Comparison of ENCODE assay signal across 15 cellular contexts in the genomic region with DNA sequence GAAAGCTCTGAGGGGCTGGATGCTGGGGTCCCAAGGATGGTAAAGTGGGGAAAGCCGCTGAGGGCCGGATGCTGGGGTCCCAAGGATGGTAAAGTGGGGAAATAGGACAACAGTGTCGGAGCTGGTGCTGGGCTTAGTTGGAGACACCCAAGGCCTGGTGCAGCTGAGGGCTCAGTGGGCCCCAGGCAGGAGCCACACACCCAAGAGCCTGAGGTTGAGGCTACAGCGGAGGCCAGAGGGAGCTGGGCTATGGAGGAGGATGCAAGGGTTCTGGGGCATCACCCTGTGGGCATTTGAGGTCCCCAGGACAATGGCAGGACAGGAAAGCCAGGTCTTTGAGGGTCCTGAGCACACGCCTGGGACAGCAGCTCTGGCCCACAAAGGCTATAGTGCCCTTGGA. TPM values are rescaled to one million over a fixed set of nuclear protein-coding genes. Genes with fewer than 3 reads are reported as not detected.
DNase-seq lines count a peak whose midpoint lies in the region; ATAC-seq and TF ChIP-seq lines count a peak whose summit lies in the region.
"Had no signal": no experiment of that assay in that cellular context is flagged by ENCODE, and none has a peak within 500 bp of the region (broad histone marks: within the 10 kb centered on the region; RNA-seq: fewer than 3 reads in every experiment).

No MANE protein-coding gene starts in this region.

- H3K9me3 Mint-ChIP-seq in activated CD4-positive, alpha-beta memory T cell treated with anti-CD3 and anti-CD28 coated beads, Interleukin-2, amount 10 ng/mL, durations not matched to agents 7 days and 5 days: no peaks in the 10 kb centered on the region
- no peaks in the 10 kb centered on the region for H3K9me3 Mint-ChIP-seq in activated CD4-positive, alpha-beta memory T cell treated with anti-CD3 and anti-CD28 coated beads for 36 hours
- no peaks in the 10 kb centered on the region for H3K9me3 Mint-ChIP-seq in activated naive CD4-positive, alpha-beta T cell treated with anti-CD3 and anti-CD28 coated beads, Interleukin-2, amount 50 U/mL, for 24 hours
- peaks cover 6% of the 10 kb centered on the region for H3K9me3 Mint-ChIP-seq in glutamatergic neuron (ENCODE audit: unreplicated experiment)

- CTCF ChIA-PET in activated CD4-positive, alpha-beta memory T cell treated with anti-CD3 and anti-CD28 coated beads, Interleukin-2, amount 10 ng/mL, durations not matched to agents 7 days and 5 days (lab: Charles Lee): no interaction called here
- CTCF ChIA-PET in activated CD4-positive, alpha-beta memory T cell treated with anti-CD3 and anti-CD28 coated beads for 36 hours (lab: Charles Lee): no interaction called here

- peak overlapping the region; percentile 56 for H3K4me3 Mint-ChIP-seq in activated CD4-positive, alpha-beta memory T cell treated with anti-CD3 and anti-CD28 coated beads, Interleukin-2, amount 10 ng/mL, durations not matched to agents 7 days and 5 days
- H3K4me3 Mint-ChIP-seq in activated CD4-positive, alpha-beta memory T cell treated with anti-CD3 and anti-CD28 coated beads for 36 hours: no peak overlapping the region
- peak overlapping the region; percentile 23 for H3K4me3 Mint-ChIP-seq in activated naive CD4-positive, alpha-beta T cell treated with anti-CD3 and anti-CD28 coated beads, Interleukin-2, amount 50 U/mL, for 24 hours
- no peak overlapping the region for H3K4me3 Mint-ChIP-seq in glutamatergic neuron (ENCODE audit: unreplicated experiment)

- DNase-seq in activated CD4-positive, alpha-beta memory T cell treated with anti-CD3 and anti-CD28 coated beads, Interleukin-2, amount 10 ng/mL, durations not matched to agents 7 days and 5 days: no peak
- no peak for DNase-seq in activated CD4-positive, alpha-beta memory T cell treated with anti-CD3 and anti-CD28 coated beads for 36 hours
- DNase-seq in sigmoid colon: peak; percentile 58
- DNase-seq in cerebellar nuclear complex (lab: John Stamatoyannopoulos, UW): no peak
- DNase-seq in stimulated activated CD4-positive, alpha-beta T cell treated with anti-CD3 and anti-CD28 coated beads, Interleukin-4, amount 100 ng/mL, for 1 hour: no peak
- no peak for DNase-seq in glutamatergic neuron
- DNase-seq: IMR-90, NCI-H1417 treated with DMSO at 0.1 percent for 48 hours, NCI-H524 treated with DMSO at 0.1 percent for 48 hours had no signal

- 91 to 95% methylated on average over 5 of the region's 5 CpGs for WGBS in sigmoid colon, 2 donors

- H3K27ac ChIP-seq in sigmoid colon: no peak overlapping the region
- H3K27ac ChIP-seq: A549, ovary, RWPE1, thyroid gland had no signal

- no peaks in the 10 kb centered on the region for H3K4me1 ChIP-seq in sigmoid colon
- H3K4me1 ChIP-seq: thyroid gland had no signal

- H3K36me3 ChIP-seq in sigmoid colon: no peaks in the 10 kb centered on the region
- H3K36me3 ChIP-seq: ovary, thyroid gland had no signal

- no peak overlapping the region for H3K4me3 ChIP-seq in sigmoid colon
- H3K4me3 ChIP-seq: A549, ovary, thyroid gland had no signal

- peaks cover 5 to 55% (median 22%) of the 10 kb centered on the region in 3 donors for H3K27me3 ChIP-seq in sigmoid colon
- H3K27me3 ChIP-seq: ovary, thyroid gland had no signal

- no peaks in the 10 kb centered on the region for H3K36me3 Mint-ChIP-seq in activated CD4-positive, alpha-beta memory T cell treated with anti-CD3 and anti-CD28 coated beads, Interleukin-2, amount 10 ng/mL, durations not matched to agents 7 days and 5 days (ENCODE audit: low read depth)
- no peaks in the 10 kb centered on the region for H3K36me3 Mint-ChIP-seq in activated CD4-positive, alpha-beta memory T cell treated with anti-CD3 and anti-CD28 coated beads for 36 hours
- H3K36me3 Mint-ChIP-seq in activated naive CD4-positive, alpha-beta T cell treated with anti-CD3 and anti-CD28 coated beads, Interleukin-2, amount 50 U/mL, for 24 hours: no peaks in the 10 kb centered on the region
- no peaks in the 10 kb centered on the region for H3K36me3 Mint-ChIP-seq in glutamatergic neuron (ENCODE audit: unreplicated experiment)

- ATAC-seq in HG03103 (IDR thresholded peaks at IDR 0.05; ENCODE audit: low read depth, unreplicated experiment): peak; percentile 4
- ATAC-seq: A549 had no signal

- H3K27me3 Mint-ChIP-seq in activated CD4-positive, alpha-beta memory T cell treated with anti-CD3 and anti-CD28 coated beads, Interleukin-2, amount 10 ng/mL, durations not matched to agents 7 days and 5 days: peaks cover 6% of the 10 kb centered on the region
- H3K27me3 Mint-ChIP-seq in activated CD4-positive, alpha-beta memory T cell treated with anti-CD3 and anti-CD28 coated beads for 36 hours: peaks cover 8% of the 10 kb centered on the region
- peaks cover 5% of the 10 kb centered on the region for H3K27me3 Mint-ChIP-seq in activated naive CD4-positive, alpha-beta T cell treated with anti-CD3 and anti-CD28 coated beads, Interleukin-2, amount 50 U/mL, for 24 hours
- H3K27me3 Mint-ChIP-seq in glutamatergic neuron (ENCODE audit: unreplicated experiment): peaks cover 9% of the 10 kb centered on the region

- peaks cover 24% of the 10 kb centered on the region for H3K4me1 Mint-ChIP-seq in activated CD4-positive, alpha-beta memory T cell treated with anti-CD3 and anti-CD28 coated beads, Interleukin-2, amount 10 ng/mL, durations not matched to agents 7 days and 5 days
- peaks cover 15% of the 10 kb centered on the region for H3K4me1 Mint-ChIP-seq in activated CD4-positive, alpha-beta memory T cell treated with anti-CD3 and anti-CD28 coated beads for 36 hours (ENCODE audit: low read depth)
- peaks cover 17% of the 10 kb centered on the region for H3K4me1 Mint-ChIP-seq in activated naive CD4-positive, alpha-beta T cell treated with anti-CD3 and anti-CD28 coated beads, Interleukin-2, amount 50 U/mL, for 24 hours
- no peaks in the 10 kb centered on the region for H3K4me1 Mint-ChIP-seq in glutamatergic neuron (ENCODE audit: low read depth, unreplicated experiment)

- H3K27ac Mint-ChIP-seq in activated CD4-positive, alpha-beta memory T cell treated with anti-CD3 and anti-CD28 coated beads, Interleukin-2, amount 10 ng/mL, durations not matched to agents 7 days and 5 days: peak overlapping the region; percentile 68
- no peak overlapping the region for H3K27ac Mint-ChIP-seq in activated CD4-positive, alpha-beta memory T cell treated with anti-CD3 and anti-CD28 coated beads for 36 hours
- peak overlapping the region; percentile 23 for H3K27ac Mint-ChIP-seq in activated naive CD4-positive, alpha-beta T cell treated with anti-CD3 and anti-CD28 coated beads, Interleukin-2, amount 50 U/mL, for 24 hours
- no peak overlapping the region for H3K27ac Mint-ChIP-seq in glutamatergic neuron (ENCODE audit: unreplicated experiment)

- POLR2A ChIA-PET in activated CD4-positive, alpha-beta memory T cell treated with anti-CD3 and anti-CD28 coated beads, Interleukin-2, amount 10 ng/mL, durations not matched to agents 7 days and 5 days (lab: Charles Lee): interaction anchor here (1.0 to 3.0 kb wide), 5 partner anchors 11 to 70 kb away, joined by 3 to 10 read pairs (median 4); no protein-coding TSS in a partner anchor
- POLR2A ChIA-PET in activated CD4-positive, alpha-beta memory T cell treated with anti-CD3 and anti-CD28 coated beads for 36 hours (lab: Charles Lee): no interaction called here

- intact Hi-C loops in activated CD4-positive, alpha-beta memory T cell treated with anti-CD3 and anti-CD28 coated beads for 36 hours (cut with micrococcal nuclease): no loop called here
- intact Hi-C loops in sigmoid colon (cut with DNase I): no loop called here

- TF ChIP-seq EP300 in sigmoid colon (IDR thresholded peaks at IDR 0.05): no peak

- no peaks in the 10 kb centered on the region for H3K9me3 ChIP-seq in sigmoid colon
- H3K9me3 ChIP-seq: A549, ovary, thyroid gland had no signal

- TF ChIP-seq POLR2A in sigmoid colon (IDR thresholded peaks at IDR 0.05): no peak

- TF ChIP-seq CTCF in sigmoid colon (IDR thresholded peaks at IDR 0.05) (no peak), glutamatergic neuron (IDR thresholded peaks at IDR 0.05; ENCODE audit: partially characterized antibody, unreplicated experiment) (no peak)

RNA-seq across cellular contexts. Expression of gene SLC9A3, which starts 19.1 kb away (rescaled TPM):
- 1 to 10 TPM; 1.2 to 1.6 TPM for total RNA-seq in activated CD4-positive, alpha-beta memory T cell treated with anti-CD3 and anti-CD28 coated beads, Interleukin-2, amount 10 ng/mL, durations not matched to agents 7 days and 5 days
- total RNA-seq in activated CD4-positive, alpha-beta memory T cell treated with anti-CD3 and anti-CD28 coated beads for 36 hours: 1 to 10 TPM; 1.7 to 1.8 TPM
- total RNA-seq in sigmoid colon (1 to 10 TPM in 3 of 4 donors, under 1 TPM in 1; 0.83 to 2.5 (median 2.4) TPM), glutamatergic neuron (ENCODE audit: unreplicated experiment) (1.1 TPM)
- polyA plus RNA-seq in sigmoid colon: 10 to 100 TPM; 12.0 to 51.3 (median 19.9) TPM

Comparison
In these comparisons a context has a peak if more than half of its experiments do, and no peak if none do; other contexts are left out.
1. H3K27ac Mint-ChIP-seq: peak in activated CD4-positive, alpha-beta memory T cell treated with anti-CD3 and anti-CD28 coated beads, Interleukin-2, amount 10 ng/mL, durations not matched to agents 7 days and 5 days (single experiment) and activated naive CD4-positive, alpha-beta T cell treated with anti-CD3 and anti-CD28 coated beads, Interleukin-2, amount 50 U/mL, for 24 hours (single experiment); none in activated CD4-positive, alpha-beta memory T cell treated with anti-CD3 and anti-CD28 coated beads for 36 hours (single experiment) and glutamatergic neuron (single experiment).
2. H3K4me3 Mint-ChIP-seq: peak in activated CD4-positive, alpha-beta memory T cell treated with anti-CD3 and anti-CD28 coated beads, Interleukin-2, amount 10 ng/mL, durations not matched to agents 7 days and 5 days (single experiment) and activated naive CD4-positive, alpha-beta T cell treated with anti-CD3 and anti-CD28 coated beads, Interleukin-2, amount 50 U/mL, for 24 hours (single experiment); none in activated CD4-positive, alpha-beta memory T cell treated with anti-CD3 and anti-CD28 coated beads for 36 hours (single experiment) and glutamatergic neuron (single experiment).